6 cellular contexts compared by ENCODE assay signal in genomic region chr22:50626856-50627451, GRCh38. TPM values are rescaled to one million over a fixed set of nuclear protein-coding genes. Genes with fewer than 3 reads are reported as not detected.
DNase-seq lines count a peak whose midpoint lies in the region; ATAC-seq and TF ChIP-seq lines count a peak whose summit lies in the region.

No MANE protein-coding gene starts in this region.

- no peak for TF ChIP-seq POLR2A in thyroid gland (IDR thresholded peaks at IDR 0.05)

- peaks cover 23% of the 10 kb centered on the region for H3K4me1 Mint-ChIP-seq in activated naive CD8-positive, alpha-beta T cell treated with anti-CD3 and anti-CD28 coated beads, Interleukin-2, amount 10 ng/mL, durations not matched to agents 7 days and 5 days

- H3K79me2 ChIP-seq in DND-41 (ENCODE audit: insufficient read depth, low read length): peaks cover 22% of the 10 kb centered on the region

- no peaks in the 10 kb centered on the region for H3K9me3 Mint-ChIP-seq in activated naive CD8-positive, alpha-beta T cell treated with anti-CD3 and anti-CD28 coated beads, Interleukin-2, amount 10 ng/mL, durations not matched to agents 7 days and 5 days

- intact Hi-C loops in thyroid gland (cut with DNase I): loop anchor here (5.0 kb wide), 1 partner anchor 50 kb away; no protein-coding TSS in a partner anchor

- H3K27me3 Mint-ChIP-seq in activated naive CD8-positive, alpha-beta T cell treated with anti-CD3 and anti-CD28 coated beads, Interleukin-2, amount 10 ng/mL, durations not matched to agents 7 days and 5 days: no peaks in the 10 kb centered on the region

- peaks cover 3% of the 10 kb centered on the region for H3K36me3 Mint-ChIP-seq in activated naive CD8-positive, alpha-beta T cell treated with anti-CD3 and anti-CD28 coated beads, Interleukin-2, amount 10 ng/mL, durations not matched to agents 7 days and 5 days

- TF ChIP-seq CTCF in DND-41 (IDR thresholded peaks at IDR 0.05; ENCODE audit: borderline replicate concordance, extremely low read depth, low read length, poor library complexity, severe bottlenecking) (no peak), thyroid gland (IDR thresholded peaks at IDR 0.05) (no peak)

- H2AFZ ChIP-seq in DND-41 (ENCODE audit: low read depth, low read length): no peak overlapping the region

- no peaks in the 10 kb centered on the region for H3K27me3 ChIP-seq in DND-41 (ENCODE audit: insufficient read depth, low read length, poor library complexity)
- H3K27me3 ChIP-seq in mucosa of stomach (ENCODE audit: control insufficient read depth, insufficient read depth, low read length): no peaks in the 10 kb centered on the region
- no peaks in the 10 kb centered on the region for H3K27me3 ChIP-seq in thyroid gland

- H4K20me1 ChIP-seq in DND-41 (ENCODE audit: insufficient read depth, low read length): no peaks in the 10 kb centered on the region

- H3K9me3 ChIP-seq in DND-41 (ENCODE audit: insufficient read depth, low read length, severe bottlenecking) (no peaks in the 10 kb centered on the region), mucosa of stomach (ENCODE audit: control insufficient read depth, low read length) (no peaks in the 10 kb centered on the region), thyroid gland (no peaks in the 10 kb centered on the region)

- H3K27ac Mint-ChIP-seq in activated naive CD8-positive, alpha-beta T cell treated with anti-CD3 and anti-CD28 coated beads, Interleukin-2, amount 10 ng/mL, durations not matched to agents 7 days and 5 days: peak overlapping the region; percentile 82

- H3K4me1 ChIP-seq in DND-41 (ENCODE audit: insufficient read depth, low read length) (peaks cover 37% of the 10 kb centered on the region), mucosa of stomach (ENCODE audit: control insufficient read depth, insufficient read depth, low read length) (peaks cover 25% of the 10 kb centered on the region), thyroid gland (peaks cover 7 to 24% of the 10 kb centered on the region in 2 donors)

- H3K36me3 ChIP-seq in DND-41 (ENCODE audit: insufficient read depth, low read length) (peaks cover 20% of the 10 kb centered on the region), mucosa of stomach (ENCODE audit: control insufficient read depth, insufficient read depth, low read length) (no peaks in the 10 kb centered on the region), thyroid gland (no peaks in the 10 kb centered on the region)

- 96% methylated on average over 19 to 20 of the region's 32 CpGs for WGBS in thyroid gland, 2 donors

- H3K4me3 Mint-ChIP-seq in activated naive CD8-positive, alpha-beta T cell treated with anti-CD3 and anti-CD28 coated beads, Interleukin-2, amount 10 ng/mL, durations not matched to agents 7 days and 5 days: peak overlapping the region; percentile 77

- DNase-seq in DND-41: no peak
- no peak for DNase-seq in activated naive CD8-positive, alpha-beta T cell treated with anti-CD3 and anti-CD28 coated beads, Interleukin-2, amount 10 ng/mL, durations not matched to agents 7 days and 5 days
- DNase-seq in thyroid gland: no peak
- DNase-seq in caudate nucleus (lab: John Stamatoyannopoulos, UW): no peak

- POLR2A ChIA-PET in activated naive CD8-positive, alpha-beta T cell treated with anti-CD3 and anti-CD28 coated beads, Interleukin-2, amount 10 ng/mL, durations not matched to agents 7 days and 5 days (lab: Charles Lee): interaction anchor here (1.0 to 3.3 kb wide), 7 partner anchors 45 to 119 kb away, joined by 3 to 19 read pairs (median 4); partner anchors contain the start of genes CHKB, LMF2, NCAPH2 and SCO2

- H3K4me3 ChIP-seq in DND-41 (ENCODE audit: low read depth in 1 of 2, low read length in 2 of 2): peak overlapping the region; percentile 73 to 99
- peak overlapping the region; percentile 72 for H3K4me3 ChIP-seq in mucosa of stomach (ENCODE audit: low read length)
- peak overlapping the region in 1 of 3 donors; percentile 75 for H3K4me3 ChIP-seq in thyroid gland (replicated peaks in 1 of 3)

- peak overlapping the region; percentile 91 for H3K4me2 ChIP-seq in DND-41 (ENCODE audit: insufficient read depth, low read length)

- ATAC-seq in DND-41 (ENCODE audit: insufficient read depth, low read depth) (no peak; the same call in 2 of the 3 replicates), esophagus mucosa (no peak)
- ATAC-seq in activated naive CD8-positive, alpha-beta T cell treated with anti-CD3 and anti-CD28 coated beads, Interleukin-2, amount 10 ng/mL, durations not matched to agents 7 days and 5 days (ENCODE audit: low read depth): no peak

- H3K27ac ChIP-seq in DND-41 (ENCODE audit: low read length) (peak overlapping the region; percentile 92), thyroid gland (no peak overlapping the region), caudate nucleus (ENCODE audit: low read depth, low read length) (no peak overlapping the region)

- peak overlapping the region; percentile 99 for H3K9ac ChIP-seq in DND-41 (ENCODE audit: low read depth, low read length)
- H3K9ac ChIP-seq in mucosa of stomach (ENCODE audit: low read length): peak overlapping the region; percentile 77

RNA-seq across cellular contexts. Expression of gene ARSA, which starts 1.0 kb away (rescaled TPM):
- 10 to 100 TPM; 65.2 to 65.4 TPM for total RNA-seq in activated naive CD8-positive, alpha-beta T cell treated with anti-CD3 and anti-CD28 coated beads, Interleukin-2, amount 10 ng/mL, durations not matched to agents 7 days and 5 days
- 30.1 TPM for total RNA-seq in esophagus mucosa
- 10 to 100 TPM; 30.9 to 73.5 (median 61.2) TPM for total RNA-seq in thyroid gland

RNA-seq across cellular contexts. Expression of gene MAPK8IP2, which starts 26.4 kb away (rescaled TPM):
- total RNA-seq in activated naive CD8-positive, alpha-beta T cell treated with anti-CD3 and anti-CD28 coated beads, Interleukin-2, amount 10 ng/mL, durations not matched to agents 7 days and 5 days: under 1 TPM; 0.28 to 0.39 TPM
- 2.3 TPM for total RNA-seq in esophagus mucosa
- total RNA-seq in thyroid gland: 1 to 10 TPM in 3 of 4 donors, under 1 TPM in 1; 0.94 to 3.3 (median 1.5) TPM

RNA-seq across cellular contexts. Expression of gene CHKB, which starts 44.3 kb away (rescaled TPM):
- total RNA-seq in activated naive CD8-positive, alpha-beta T cell treated with anti-CD3 and anti-CD28 coated beads, Interleukin-2, amount 10 ng/mL, durations not matched to agents 7 days and 5 days: 100 to 1,000 TPM; 132 to 137 TPM
- total RNA-seq in esophagus mucosa (31.4 TPM), thyroid gland (10 to 100 TPM; 49.1 to 96.9 (median 67.8) TPM)

RNA-seq across cellular contexts. Expression of gene SHANK3, which starts 45.7 kb away (rescaled TPM):
- under 1 TPM in 1 of 2 experiments, not detected in 1; 0.06 TPM for total RNA-seq in activated naive CD8-positive, alpha-beta T cell treated with anti-CD3 and anti-CD28 coated beads, Interleukin-2, amount 10 ng/mL, durations not matched to agents 7 days and 5 days
- total RNA-seq in esophagus mucosa (5.9 TPM), thyroid gland (10 to 100 TPM; 11.5 to 23.0 (median 17.7) TPM)

RNA-seq across cellular contexts. Expression of gene CPT1B, which starts 48.7 kb away (rescaled TPM):
- total RNA-seq in activated naive CD8-positive, alpha-beta T cell treated with anti-CD3 and anti-CD28 coated beads, Interleukin-2, amount 10 ng/mL, durations not matched to agents 7 days and 5 days: 10 to 100 TPM; 85.2 to 95.4 TPM
- total RNA-seq in esophagus mucosa (12.1 TPM), thyroid gland (10 to 100 TPM in 3 of 4 donors, 1 to 10 TPM in 1; 9.7 to 38.7 (median 14.9) TPM)
